Comparison of ENCODE assay signal across 15 cellular contexts in the genomic region with DNA sequence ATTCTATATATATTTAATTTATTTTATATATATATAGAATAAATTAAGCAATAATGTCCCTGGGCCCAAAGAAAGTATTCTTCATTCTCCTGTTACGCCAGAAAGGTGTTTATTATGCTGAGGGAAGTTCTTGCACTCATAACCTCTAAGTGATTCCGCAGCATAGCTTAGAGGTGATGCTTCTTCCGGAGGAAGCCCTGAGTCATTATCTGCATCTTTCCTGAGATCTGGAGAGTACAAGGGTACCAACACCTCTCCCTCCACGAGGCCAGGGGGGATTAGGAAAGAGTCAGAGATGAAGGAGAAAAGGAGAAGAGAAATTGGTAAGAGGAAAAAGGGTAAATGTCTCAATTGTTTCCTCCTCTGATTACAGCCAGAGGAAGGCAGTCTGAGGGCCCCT. TPM values are rescaled to one million over a fixed set of nuclear protein-coding genes. Genes with fewer than 3 reads are reported as not detected.
A peak's percentile ranks its signal among the peaks of the same experiment; 100 is the strongest.
DNase-seq lines count a peak whose midpoint lies in the region; TF ChIP-seq lines count a peak whose summit lies in the region.
"Had no signal": no experiment of that assay in that cellular context is flagged by ENCODE, and none has a peak within 500 bp of the region (broad histone marks: within the 10 kb centered on the region; RNA-seq: fewer than 3 reads in every experiment).

No MANE protein-coding gene starts in this region.

- no peaks in the 10 kb centered on the region for H3K9me3 Mint-ChIP-seq in chondrocyte (ENCODE audit: low read depth)
- H3K9me3 Mint-ChIP-seq: activated naive CD8-positive, alpha-beta T cell treated with anti-CD3 and anti-CD28 coated beads, Interleukin-2, amount 50 U/mL, for 24 hours; effector memory CD8-positive, alpha-beta T cell; neural crest cell had no signal

- peak overlapping the region; percentile 52 for H3K27ac ChIP-seq in HL-60 (replicated peaks)
- H3K27ac ChIP-seq in spleen = peak overlapping the region in 6 of 8 donors; percentile 25 to 82 (median 60)
- H3K27ac ChIP-seq: skin epidermis had no signal

- H3K9me3 ChIP-seq in spleen = no peaks in the 10 kb centered on the region

- no peaks in the 10 kb centered on the region for H3K27me3 Mint-ChIP-seq in chondrocyte (ENCODE audit: low read depth)
- H3K27me3 Mint-ChIP-seq: activated naive CD8-positive, alpha-beta T cell treated with anti-CD3 and anti-CD28 coated beads, Interleukin-2, amount 50 U/mL, for 24 hours had no signal

- TF ChIP-seq CTCF in HL-60 (IDR thresholded peaks at IDR 0.05; ENCODE audit: insufficient read depth, low read length) (no peak), chondrocyte (IDR thresholded peaks at IDR 0.05) (no peak), spleen (IDR thresholded peaks at IDR 0.05 in 8 of 11, conservative IDR thresholded peaks at IDR 0.05 in 3 of 11) (no peak)

- no peak overlapping the region for H3K4me3 ChIP-seq in HL-60 (replicated peaks; ENCODE audit: insufficient read depth, low read length)
- H3K4me3 ChIP-seq in spleen = peak overlapping the region in 1 of 8 donors; percentile 30
- H3K4me3 ChIP-seq: skin epidermis had no signal

- no peaks in the 10 kb centered on the region for H3K36me3 Mint-ChIP-seq in chondrocyte (ENCODE audit: low read depth)
- H3K36me3 Mint-ChIP-seq: WTC11 had no signal

- H3K27ac Mint-ChIP-seq in chondrocyte (ENCODE audit: unreplicated experiment) = peak overlapping the region; percentile 78
- H3K27ac Mint-ChIP-seq: activated naive CD8-positive, alpha-beta T cell treated with anti-CD3 and anti-CD28 coated beads, Interleukin-2, amount 50 U/mL, for 24 hours; effector memory CD8-positive, alpha-beta T cell; WTC11 had no signal

- no peaks in the 10 kb centered on the region for H3K27me3 ChIP-seq in HL-60 (ENCODE audit: insufficient read depth, poor library complexity, severe bottlenecking)
- no peaks in the 10 kb centered on the region for H3K27me3 ChIP-seq in spleen (replicated peaks in 1 of 7)

- no peak for TF ChIP-seq POLR2A in spleen (IDR thresholded peaks at IDR 0.05)

- no peak overlapping the region for H3K4me3 Mint-ChIP-seq in chondrocyte (ENCODE audit: unreplicated experiment)
- H3K4me3 Mint-ChIP-seq: activated naive CD8-positive, alpha-beta T cell treated with anti-CD3 and anti-CD28 coated beads, Interleukin-2, amount 50 U/mL, for 24 hours; effector memory CD8-positive, alpha-beta T cell; neural crest cell; WTC11 had no signal

- peaks cover 23% of the 10 kb centered on the region for H3K4me1 Mint-ChIP-seq in chondrocyte (ENCODE audit: low read depth)
- H3K4me1 Mint-ChIP-seq: WTC11 had no signal

- no peaks in the 10 kb centered on the region for H3K36me3 ChIP-seq in spleen

- WGBS in spleen, 5 donors = 35 to 56% (median 40%) methylated on average over 4 of the region's 4 CpGs

- peaks cover 0 to 49% (median 11%) of the 10 kb centered on the region in 6 donors for H3K4me1 ChIP-seq in spleen

- intact Hi-C loops in spleen (cut with DNase I; ENCODE audit: low total_unique reads) = no loop called here

- peak; percentile 61 to 83 for DNase-seq in HL-60 (ENCODE audit: low read depth in 1 of 2, low spot score in 1 of 2)
- peak; percentile 22 for DNase-seq in RPMI7951 (ENCODE audit: low read depth)
- DNase-seq in chondrocyte (ENCODE audit: low spot score) = no peak
- DNase-seq in spleen = no peak
- DNase-seq in hypothalamus (lab: John Stamatoyannopoulos, UW) = no peak
- no peak for DNase-seq in amniotic stem cell (lab: John Stamatoyannopoulos, UW)
- DNase-seq in effector CD8-positive, alpha-beta T cell (lab: John Stamatoyannopoulos, UW) = no peak
- DNase-seq: activated CD8-positive, alpha-beta memory T cell treated with anti-CD3 and anti-CD28 coated beads, Interleukin-2, amount 50 U/mL, for 4 hours; activated naive CD8-positive, alpha-beta T cell treated with anti-CD3 and anti-CD28 coated beads, Interleukin-2, amount 50 U/mL, for 24 hours; effector memory CD8-positive, alpha-beta T cell; left ventricle myocardium superior; substantia nigra had no signal

RNA-seq across cellular contexts. Expression of a gene that starts 43.1 kb away (rescaled TPM):
- 174 and 194 TPM in 2 replicates for total RNA-seq in RPMI7951 (2014; rRNA removed; shearing (Covaris generic))
- total RNA-seq in chondrocyte = 560 to 819 TPM (median 766 TPM) in 3 replicates
- 100 to 1,000 TPM; 129 to 215 (median 168) TPM for total RNA-seq in spleen
- 10 to 100 TPM; 55.2 to 87.4 (median 76.3) TPM for polyA plus RNA-seq in spleen

Comparison
In these comparisons a context has a peak if more than half of its experiments do, and no peak if none do; other contexts are left out.
1. DNase-seq: peak in HL-60 (2 of 2) and RPMI7951 (single experiment); none in chondrocyte (single experiment), spleen (single experiment), hypothalamus (0 of 51), amniotic stem cell (single experiment) and effector CD8-positive, alpha-beta T cell (single experiment).